ENCODE assay signal across 16 cellular contexts in genomic region chr12:32819424-32819823, GRCh38.
DNase-seq lines count a peak whose midpoint lies in the region; ATAC-seq and TF ChIP-seq lines count a peak whose summit lies in the region.
"Had no signal": no experiment of that assay in that cellular context is flagged by ENCODE, and none has a peak within 500 bp of the region (broad histone marks: within the 10 kb centered on the region; RNA-seq: fewer than 3 reads in every experiment).

No MANE protein-coding gene starts in this region.

- H3K9me3 ChIP-seq in left ventricle myocardium inferior (replicated peaks), result no peaks in the 10 kb centered on the region
- H3K9me3 ChIP-seq: BLaER1, Caco-2 had no signal

- H3K36me3 ChIP-seq in left ventricle myocardium inferior, result peaks cover 34% of the 10 kb centered on the region
- H3K36me3 ChIP-seq: BLaER1 had no signal

- H3K27me3 ChIP-seq in left ventricle myocardium inferior (ENCODE audit: low read depth), result no peaks in the 10 kb centered on the region
- H3K27me3 ChIP-seq: BLaER1 had no signal

- TF ChIP-seq CTCF in left ventricle myocardium inferior (IDR thresholded peaks at IDR 0.05; ENCODE audit: borderline replicate concordance) (no peak), GM13977 (IDR thresholded peaks at IDR 0.05; ENCODE audit: extremely low read depth, insufficient read depth, missing control alignments) (no peak)

- H3K4me3 ChIP-seq in left ventricle myocardium inferior, result peak overlapping the region; percentile 63
- H3K4me3 ChIP-seq: BLaER1, GM23248 had no signal

- in situ Hi-C loops in GM13977 (cut with MboI; ENCODE audit: low pct_unique_long_range_greater_than_20kb, low sequenced_read_pairs, unreplicated experiment), result no loop called here

- intact Hi-C loops in left ventricle myocardium inferior (cut with micrococcal nuclease), result no loop called here
- intact Hi-C loops in Right ventricle myocardium superior (cut with DNase I), result no loop called here

- DNase-seq in NCI-H2171 treated with DMSO at 0.1 percent for 48 hours (lab: John Stamatoyannopoulos, UW) (peak; percentile 54), NCI-H2171 (lab: John Stamatoyannopoulos, UW) (no peak), left ventricle myocardium inferior (no peak), Right ventricle myocardium superior (no peak), cerebellar cortex (ENCODE audit: low spot score) (peak; percentile 7), iris pigment epithelial cell (ENCODE audit: low read depth) (peak; percentile 39), GM13977 (ENCODE audit: low spot score) (no peak)
- DNase-seq: 8988T; AML-193; Caco-2; CD8-positive, alpha-beta memory T cell; GF-D8; GM23248; H7 had no signal

- ATAC-seq in Right ventricle myocardium superior (ENCODE audit: poor library complexity) (no peak), GM21447 (IDR thresholded peaks at IDR 0.05; ENCODE audit: unreplicated experiment) (no peak)

- H3K27ac ChIP-seq in left ventricle myocardium inferior (replicated peaks), result peak overlapping the region; percentile 85
- H3K27ac ChIP-seq: BLaER1, GM23248 had no signal

- H3K4me1 ChIP-seq in left ventricle myocardium inferior, result peaks cover 46% of the 10 kb centered on the region
- H3K4me1 ChIP-seq: BLaER1 had no signal

Comparison
In these comparisons a context has a peak if more than half of its experiments do, and no peak if none do; other contexts are left out.
1. DNase-seq: peak in NCI-H2171 treated with DMSO at 0.1 percent for 48 hours (single experiment), cerebellar cortex (single experiment) and iris pigment epithelial cell (single experiment); none in NCI-H2171 (single experiment), left ventricle myocardium inferior (single experiment), Right ventricle myocardium superior (single experiment) and GM13977 (single experiment).